ENCODE assay signal across 1 cellular context in genomic region chr18:62438876-62439275, GRCh38.
TF ChIP-seq lines count a peak whose summit lies in the region.

No MANE protein-coding gene starts in this region.

TF ChIP-seq in GM23338, 12 proteins besides CTCF, POLR2A, EP300 and RAD21 (continued from another document):
- TF ChIP-seq, protein P1, sequence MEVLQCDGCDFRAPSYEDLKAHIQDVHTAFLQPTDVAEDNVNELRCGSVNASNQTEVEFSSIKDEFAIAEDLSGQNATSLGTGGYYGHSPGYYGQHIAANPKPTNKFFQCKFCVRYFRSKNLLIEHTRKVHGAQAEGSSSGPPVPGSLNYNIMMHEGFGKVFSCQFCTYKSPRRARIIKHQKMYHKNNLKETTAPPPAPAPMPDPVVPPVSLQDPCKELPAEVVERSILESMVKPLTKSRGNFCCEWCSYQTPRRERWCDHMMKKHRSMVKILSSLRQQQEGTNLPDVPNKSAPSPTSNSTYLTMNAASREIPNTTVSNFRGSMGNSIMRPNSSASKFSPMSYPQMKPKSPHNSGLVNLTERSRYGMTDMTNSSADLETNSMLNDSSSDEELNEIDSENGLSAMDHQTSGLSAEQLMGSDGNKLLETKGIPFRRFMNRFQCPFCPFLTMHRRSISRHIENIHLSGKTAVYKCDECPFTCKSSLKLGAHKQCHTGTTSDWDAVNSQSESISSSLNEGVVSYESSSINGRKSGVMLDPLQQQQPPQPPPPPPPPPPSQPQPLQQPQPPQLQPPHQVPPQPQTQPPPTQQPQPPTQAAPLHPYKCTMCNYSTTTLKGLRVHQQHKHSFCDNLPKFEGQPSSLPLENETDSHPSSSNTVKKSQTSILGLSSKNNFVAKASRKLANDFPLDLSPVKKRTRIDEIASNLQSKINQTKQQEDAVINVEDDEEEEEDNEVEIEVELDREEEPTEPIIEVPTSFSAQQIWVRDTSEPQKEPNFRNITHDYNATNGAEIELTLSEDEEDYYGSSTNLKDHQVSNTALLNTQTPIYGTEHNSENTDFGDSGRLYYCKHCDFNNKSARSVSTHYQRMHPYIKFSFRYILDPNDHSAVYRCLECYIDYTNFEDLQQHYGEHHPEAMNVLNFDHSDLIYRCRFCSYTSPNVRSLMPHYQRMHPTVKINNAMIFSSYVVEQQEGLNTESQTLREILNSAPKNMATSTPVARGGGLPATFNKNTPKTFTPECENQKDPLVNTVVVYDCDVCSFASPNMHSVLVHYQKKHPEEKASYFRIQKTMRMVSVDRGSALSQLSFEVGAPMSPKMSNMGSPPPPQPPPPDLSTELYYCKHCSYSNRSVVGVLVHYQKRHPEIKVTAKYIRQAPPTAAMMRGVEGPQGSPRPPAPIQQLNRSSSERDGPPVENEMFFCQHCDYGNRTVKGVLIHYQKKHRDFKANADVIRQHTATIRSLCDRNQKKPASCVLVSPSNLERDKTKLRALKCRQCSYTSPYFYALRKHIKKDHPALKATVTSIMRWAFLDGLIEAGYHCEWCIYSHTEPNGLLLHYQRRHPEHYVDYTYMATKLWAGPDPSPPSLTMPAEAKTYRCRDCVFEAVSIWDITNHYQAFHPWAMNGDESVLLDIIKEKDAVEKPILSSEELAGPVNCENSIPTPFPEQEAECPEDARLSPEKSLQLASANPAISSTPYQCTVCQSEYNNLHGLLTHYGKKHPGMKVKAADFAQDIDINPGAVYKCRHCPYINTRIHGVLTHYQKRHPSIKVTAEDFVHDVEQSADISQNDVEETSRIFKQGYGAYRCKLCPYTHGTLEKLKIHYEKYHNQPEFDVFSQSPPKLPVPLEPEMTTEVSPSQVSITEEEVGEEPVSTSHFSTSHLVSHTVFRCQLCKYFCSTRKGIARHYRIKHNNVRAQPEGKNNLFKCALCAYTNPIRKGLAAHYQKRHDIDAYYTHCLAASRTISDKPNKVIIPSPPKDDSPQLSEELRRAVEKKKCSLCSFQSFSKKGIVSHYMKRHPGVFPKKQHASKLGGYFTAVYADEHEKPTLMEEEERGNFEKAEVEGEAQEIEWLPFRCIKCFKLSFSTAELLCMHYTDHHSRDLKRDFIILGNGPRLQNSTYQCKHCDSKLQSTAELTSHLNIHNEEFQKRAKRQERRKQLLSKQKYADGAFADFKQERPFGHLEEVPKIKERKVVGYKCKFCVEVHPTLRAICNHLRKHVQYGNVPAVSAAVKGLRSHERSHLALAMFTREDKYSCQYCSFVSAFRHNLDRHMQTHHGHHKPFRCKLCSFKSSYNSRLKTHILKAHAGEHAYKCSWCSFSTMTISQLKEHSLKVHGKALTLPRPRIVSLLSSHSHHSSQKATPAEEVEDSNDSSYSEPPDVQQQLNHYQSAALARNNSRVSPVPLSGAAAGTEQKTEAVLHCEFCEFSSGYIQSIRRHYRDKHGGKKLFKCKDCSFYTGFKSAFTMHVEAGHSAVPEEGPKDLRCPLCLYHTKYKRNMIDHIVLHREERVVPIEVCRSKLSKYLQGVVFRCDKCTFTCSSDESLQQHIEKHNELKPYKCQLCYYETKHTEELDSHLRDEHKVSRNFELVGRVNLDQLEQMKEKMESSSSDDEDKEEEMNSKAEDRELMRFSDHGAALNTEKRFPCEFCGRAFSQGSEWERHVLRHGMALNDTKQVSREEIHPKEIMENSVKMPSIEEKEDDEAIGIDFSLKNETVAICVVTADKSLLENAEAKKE (CRISPR knock-in tag; IDR thresholded peaks at IDR 0.05): no peak
